ENCODE assay signal across 16 cellular contexts in the genomic region with DNA sequence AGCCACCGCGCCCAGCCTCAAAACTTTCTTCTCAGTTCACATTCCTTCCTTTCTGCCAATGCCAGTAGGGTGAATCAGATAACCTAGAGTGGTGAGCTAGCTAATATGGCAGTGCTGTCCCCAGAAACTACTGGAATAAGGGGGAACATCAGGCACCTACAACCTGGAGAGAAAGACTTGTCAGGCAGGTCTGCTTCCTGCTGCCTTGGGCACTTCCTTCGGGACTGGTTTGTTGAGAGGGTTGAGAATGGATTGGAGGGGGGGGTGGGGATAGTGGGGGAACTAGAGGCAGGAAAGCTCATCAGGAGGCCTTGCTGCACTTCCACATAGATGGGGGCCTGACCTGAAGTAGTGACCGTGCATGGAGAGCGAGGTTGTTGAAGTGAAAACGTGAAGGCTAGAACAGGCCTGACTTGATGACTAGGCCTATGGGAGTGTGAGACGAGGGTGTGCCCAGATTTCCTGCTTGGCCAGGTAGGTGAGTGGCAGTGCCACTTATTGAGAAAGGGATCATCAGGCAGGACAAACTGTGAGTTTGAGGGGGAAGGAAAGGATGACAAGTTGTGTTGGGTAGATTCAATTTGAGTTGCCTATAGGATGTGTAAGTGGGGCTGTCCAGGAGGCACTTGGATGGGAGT. TPM values are rescaled to one million over a fixed set of nuclear protein-coding genes. Genes with fewer than 3 reads are reported as not detected.
DNase-seq lines count a peak whose midpoint lies in the region; ATAC-seq and TF ChIP-seq lines count a peak whose summit lies in the region.
"Had no signal": no experiment of that assay in that cellular context is flagged by ENCODE, and none has a peak within 500 bp of the region (broad histone marks: within the 10 kb centered on the region; RNA-seq: fewer than 3 reads in every experiment).

No MANE protein-coding gene starts in this region.

- H3K9me2 ChIP-seq in HCT116 (ENCODE audit: insufficient read depth) = no peaks in the 10 kb centered on the region

- RAD21 ChIA-PET in HCT116 (lab: Charles Lee; ENCODE audit: low non-redundant PET in 1 of 2, low total read pairs in 2 of 2, uncharacterized antibody in 2 of 2, unreplicated experiment in 2 of 2) = no interaction called here

- H3K9me3 Mint-ChIP-seq in type B pancreatic cell = no peaks in the 10 kb centered on the region
- H3K9me3 Mint-ChIP-seq: activated naive CD8-positive, alpha-beta T cell treated with anti-CD3 and anti-CD28 coated beads, Interleukin-2, amount 10 ng/mL, durations not matched to agents 7 days and 5 days; stimulated activated naive CD8-positive, alpha-beta T cell treated with anti-CD3 and anti-CD28 coated beads, Interleukin-15, Interleukin-2, amounts not matched to agents 100 ng/mL and 50 ng/mL, for 24 hours had no signal

- H3K36me3 ChIP-seq in HCT116 (ENCODE audit: control insufficient read depth in 1 of 2, insufficient read depth in 2 of 2, low read length in 2 of 2) = no peaks in the 10 kb centered on the region
- H3K36me3 ChIP-seq in breast epithelium = no peaks in the 10 kb centered on the region
- no peaks in the 10 kb centered on the region for H3K36me3 ChIP-seq in mucosa of descending colon (ENCODE audit: low read depth)

- intact Hi-C loops in HCT116 (cut with micrococcal nuclease) (no loop called here), breast epithelium (cut with DNase I; ENCODE audit: low total_unique reads) (no loop called here), mucosa of descending colon (cut with DNase I, micrococcal nuclease) (no loop called here)

- H2AFZ ChIP-seq in HCT116 (ENCODE audit: low read depth, low read length, poor library complexity, severe bottlenecking) = no peak overlapping the region

- no peaks in the 10 kb centered on the region for H3K36me3 Mint-ChIP-seq in type B pancreatic cell
- H3K36me3 Mint-ChIP-seq: activated naive CD8-positive, alpha-beta T cell treated with anti-CD3 and anti-CD28 coated beads, Interleukin-2, amount 10 ng/mL, durations not matched to agents 7 days and 5 days had no signal

- CTCF ChIA-PET in HCT116 (lab: Charles Lee) = no interaction called here

- H3K9me3 ChIP-seq in HCT116 (ENCODE audit: control insufficient read depth in 1 of 2, insufficient read depth in 1 of 2, low read depth in 1 of 2, low read length in 2 of 2) = no peaks in the 10 kb centered on the region
- H3K9me3 ChIP-seq in breast epithelium = no peaks in the 10 kb centered on the region
- H3K9me3 ChIP-seq in mucosa of descending colon = no peaks in the 10 kb centered on the region

- no peaks in the 10 kb centered on the region for H3K79me2 ChIP-seq in HCT116 (ENCODE audit: insufficient read depth, low read length)

- H4K20me1 ChIP-seq in HCT116 (ENCODE audit: insufficient read depth) = no peaks in the 10 kb centered on the region

- H3K4me1 ChIP-seq in HCT116 (ENCODE audit: control insufficient read depth in 1 of 2, insufficient read depth in 2 of 2, low read length in 2 of 2) (peaks cover 18 to 41% of the 10 kb centered on the region in 2 experiments), breast epithelium (no peaks in the 10 kb centered on the region), mucosa of descending colon (ENCODE audit: low read depth) (no peaks in the 10 kb centered on the region)

- H3K27me3 ChIP-seq in HCT116 (ENCODE audit: insufficient read depth, low read length) (no peaks in the 10 kb centered on the region), breast epithelium (no peaks in the 10 kb centered on the region)

- POLR2A ChIA-PET in HCT116 (lab: Charles Lee) = no interaction called here

- no peak for TF ChIP-seq POLR2A in HCT116 (IDR thresholded peaks at IDR 0.05; ENCODE audit: borderline replicate concordance, extremely low read depth, insufficient read depth, insufficient read length)
- TF ChIP-seq POLR2A in breast epithelium (IDR thresholded peaks at IDR 0.05) = no peak

- H3K27ac Mint-ChIP-seq in type B pancreatic cell = peak overlapping the region; percentile 62
- H3K27ac Mint-ChIP-seq: progenitor cell of endocrine pancreas; stimulated activated naive CD8-positive, alpha-beta T cell treated with anti-CD3 and anti-CD28 coated beads, Interleukin-15, Interleukin-2, amounts not matched to agents 100 ng/mL and 50 ng/mL, for 24 hours had no signal

- BruUV-seq in HCT116 (replicated peaks; lab: Mats Ljungman, UMichigan) = no TSS peak

- no peak for ATAC-seq in HCT116
- peak; percentile 47 for ATAC-seq in mucosa of descending colon
- no peak for ATAC-seq in HG03108 (IDR thresholded peaks at IDR 0.05; ENCODE audit: unreplicated experiment)
- no peak for ATAC-seq in HG02938 (IDR thresholded peaks at IDR 0.05; ENCODE audit: unreplicated experiment)

- TF ChIP-seq CTCF in HCT116 (IDR thresholded peaks at IDR 0.05 in 2 of 3, conservative IDR thresholded peaks at IDR 0.05 in 1 of 3; ENCODE audit: borderline replicate concordance in 1 of 3, insufficient read depth in 1 of 3, low read depth in 2 of 3, low read length in 2 of 3) = no peak
- no peak for TF ChIP-seq CTCF in breast epithelium (IDR thresholded peaks at IDR 0.05)
- no peak for TF ChIP-seq CTCF in mucosa of descending colon (IDR thresholded peaks at IDR 0.05)
- TF ChIP-seq CTCF in type B pancreatic cell (conservative IDR thresholded peaks at IDR 0.05) = no peak

- no peaks in the 10 kb centered on the region for H3K4me1 Mint-ChIP-seq in type B pancreatic cell (ENCODE audit: unreplicated experiment)

- H3K9ac ChIP-seq in HCT116 (ENCODE audit: low read length) = 0 out of 2 replicates have a peak overlapping the region, but pooled peaks have one; percentile 47

- H3K27ac ChIP-seq in HCT116 (ENCODE audit: low read depth, low read length) (peak overlapping the region; percentile 79), breast epithelium (peak overlapping the region; percentile 71 to 88)

- no peaks in the 10 kb centered on the region for H3K27me3 Mint-ChIP-seq in type B pancreatic cell
- H3K27me3 Mint-ChIP-seq: activated naive CD8-positive, alpha-beta T cell treated with anti-CD3 and anti-CD28 coated beads, Interleukin-2, amount 10 ng/mL, durations not matched to agents 7 days and 5 days; progenitor cell of endocrine pancreas; stimulated activated naive CD8-positive, alpha-beta T cell treated with anti-CD3 and anti-CD28 coated beads, Interleukin-15, Interleukin-2, amounts not matched to agents 100 ng/mL and 50 ng/mL, for 24 hours had no signal

- no peak for TF ChIP-seq RAD21 in HCT116 (IDR thresholded peaks at IDR 0.05; ENCODE audit: low read depth)

- DNase-seq in HCT116 (ENCODE audit: low read depth, low spot score) (no peak), breast epithelium (ENCODE audit: low spot score in 2 of 2) (no peak), mucosa of descending colon (no peak), type B pancreatic cell (ENCODE audit: extremely low spot score, unreplicated experiment) (no peak), retina (no peak)
- DNase-seq: activated CD4-positive, alpha-beta T cell treated with anti-CD3 and anti-CD28 coated beads, Interleukin-2, amount 50 U/mL, for 4 hours; activated naive CD8-positive, alpha-beta T cell treated with anti-CD3 and anti-CD28 coated beads, Interleukin-2, amount 10 ng/mL, durations not matched to agents 7 days and 5 days; activated T-cell treated with anti-CD3 and anti-CD28 coated beads, Interleukin-2, amount 50 U/mL, for 48 hours; effector CD4-positive, alpha-beta T cell; NCI-H1092; NCI-H2107; NCI-H774 had no signal

- H3K4me2 ChIP-seq in HCT116 (ENCODE audit: low read length) = peak overlapping the region; percentile 72

- H3K4me3 ChIP-seq in HCT116 (replicated peaks in 1 of 2; ENCODE audit: low read depth in 1 of 2, low read length in 2 of 2) (no peak overlapping the region), breast epithelium (no peak overlapping the region), mucosa of descending colon (no peak overlapping the region)

- no peak overlapping the region for H3K4me3 Mint-ChIP-seq in type B pancreatic cell
- H3K4me3 Mint-ChIP-seq: activated naive CD8-positive, alpha-beta T cell treated with anti-CD3 and anti-CD28 coated beads, Interleukin-2, amount 10 ng/mL, durations not matched to agents 7 days and 5 days; stimulated activated naive CD8-positive, alpha-beta T cell treated with anti-CD3 and anti-CD28 coated beads, Interleukin-15, Interleukin-2, amounts not matched to agents 100 ng/mL and 50 ng/mL, for 24 hours had no signal

TF ChIP-seq in HCT116, 20 proteins besides CTCF, POLR2A, EP300 and RAD21:
- TF ChIP-seq SIN3A (IDR thresholded peaks at IDR 0.05; ENCODE audit: low read depth) (no peak), SRF (IDR thresholded peaks at IDR 0.05; ENCODE audit: low read depth) (no peak), EGR1 (IDR thresholded peaks at IDR 0.05; ENCODE audit: low read depth) (no peak), ZFX (IDR thresholded peaks at IDR 0.05) (no peak), ZNF274 (IDR thresholded peaks at IDR 0.05; ENCODE audit: low read depth, low read length) (no peak)
- TF ChIP-seq, protein P1, sequence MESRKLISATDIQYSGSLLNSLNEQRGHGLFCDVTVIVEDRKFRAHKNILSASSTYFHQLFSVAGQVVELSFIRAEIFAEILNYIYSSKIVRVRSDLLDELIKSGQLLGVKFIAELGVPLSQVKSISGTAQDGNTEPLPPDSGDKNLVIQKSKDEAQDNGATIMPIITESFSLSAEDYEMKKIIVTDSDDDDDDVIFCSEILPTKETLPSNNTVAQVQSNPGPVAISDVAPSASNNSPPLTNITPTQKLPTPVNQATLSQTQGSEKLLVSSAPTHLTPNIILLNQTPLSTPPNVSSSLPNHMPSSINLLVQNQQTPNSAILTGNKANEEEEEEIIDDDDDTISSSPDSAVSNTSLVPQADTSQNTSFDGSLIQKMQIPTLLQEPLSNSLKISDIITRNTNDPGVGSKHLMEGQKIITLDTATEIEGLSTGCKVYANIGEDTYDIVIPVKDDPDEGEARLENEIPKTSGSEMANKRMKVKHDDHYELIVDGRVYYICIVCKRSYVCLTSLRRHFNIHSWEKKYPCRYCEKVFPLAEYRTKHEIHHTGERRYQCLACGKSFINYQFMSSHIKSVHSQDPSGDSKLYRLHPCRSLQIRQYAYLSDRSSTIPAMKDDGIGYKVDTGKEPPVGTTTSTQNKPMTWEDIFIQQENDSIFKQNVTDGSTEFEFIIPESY (IDR thresholded peaks at IDR 0.05; ENCODE audit: extremely low read depth, insufficient replicate concordance, low read length) = no peak

RNA-seq across cellular contexts. Expression of a gene that starts 33.4 kb away (rescaled TPM):
- total RNA-seq in HCT116 (2021; ENCODE audit: unreplicated experiment) (641 TPM), breast epithelium (100 to 1,000 TPM; 153 to 190 (median 164) TPM), mucosa of descending colon (1,000 to 10,000 TPM in 2 of 3 donors, 100 to 1,000 TPM in 1; 599 to 1,194 (median 1,087) TPM), type B pancreatic cell (ENCODE audit: low replicate concordance) (428 and 470 TPM in 2 replicates)
- 705 and 749 TPM in 2 replicates for polyA plus RNA-seq in HCT116 (2012)
